Comparison of ENCODE assay signal across 13 cellular contexts in the genomic region with DNA sequence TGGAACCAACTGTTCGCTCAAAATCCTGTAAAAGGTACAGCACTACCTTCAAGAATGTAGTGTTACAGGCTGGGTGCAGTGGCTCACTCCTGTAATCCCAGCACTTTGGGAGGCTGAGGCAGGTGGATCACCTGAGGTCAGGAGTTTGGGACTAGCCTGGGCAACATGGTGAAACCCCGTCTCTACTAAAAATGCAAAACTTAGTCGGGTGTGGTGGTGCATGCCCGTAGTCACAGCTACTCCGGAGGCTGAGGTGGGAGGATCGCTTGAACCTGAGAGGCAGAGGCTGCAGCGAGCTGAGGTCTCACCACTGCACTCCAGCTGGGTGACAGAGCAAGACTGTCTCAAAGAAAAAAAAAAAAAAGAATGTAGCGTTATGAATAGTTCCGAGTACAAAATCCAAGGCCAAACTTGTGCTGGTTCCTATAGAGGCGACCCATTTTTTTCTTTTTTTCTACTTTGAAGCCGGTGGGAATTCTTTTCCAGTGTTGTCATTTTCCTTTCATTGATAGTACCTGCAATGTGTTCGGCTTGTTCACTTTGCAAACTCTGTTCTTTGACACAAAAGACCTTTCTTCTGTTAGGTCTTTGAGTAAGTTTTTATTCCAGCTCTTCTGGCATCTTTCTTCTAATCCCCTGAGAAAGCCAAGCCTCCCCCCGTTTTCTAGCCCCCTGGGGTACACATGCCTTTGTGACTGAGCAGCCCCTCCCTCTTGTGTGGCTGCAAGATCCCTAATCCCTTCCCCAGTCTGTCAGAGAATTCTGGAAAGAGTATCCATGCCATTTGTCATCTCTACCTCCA. TPM values are rescaled to one million over a fixed set of nuclear protein-coding genes. Genes with fewer than 3 reads are reported as not detected.
DNase-seq lines count a peak whose midpoint lies in the region; ATAC-seq, FAIRE-seq and TF ChIP-seq lines count a peak whose summit lies in the region.
"Had no signal": no experiment of that assay in that cellular context is flagged by ENCODE, and none has a peak within 500 bp of the region (broad histone marks: within the 10 kb centered on the region; RNA-seq: fewer than 3 reads in every experiment).

No MANE protein-coding gene starts in this region.

- FAIRE-seq in GM19239 (lab: Jason Lieb, UNC) = no peak

- WGBS in psoas muscle, 3 donors = 81 to 87% (median 87%) methylated on average over 13 of the region's 13 CpGs
- 54 to 62% methylated on average over 13 of the region's 13 CpGs for WGBS in body of pancreas, 2 donors

- H3K79me2 ChIP-seq in OCI-LY3 (ENCODE audit: low read length) = peaks cover 74% of the 10 kb centered on the region

- peak overlapping the region; percentile 100 for H3K27ac ChIP-seq in OCI-LY3 (ENCODE audit: low read length)
- H3K27ac ChIP-seq in effector memory CD4-positive, alpha-beta T cell (ENCODE audit: insufficient read depth, low read length, poor library complexity, severe bottlenecking) = peak overlapping the region; percentile 72
- H3K27ac ChIP-seq in psoas muscle = peak overlapping the region; percentile 77
- no peak overlapping the region for H3K27ac ChIP-seq in A673 (ENCODE audit: low read depth, low read length, poor library complexity, severe bottlenecking)
- peak overlapping the region in 2 of 4 donors; percentile 34 to 40 for H3K27ac ChIP-seq in body of pancreas

- H3K4me3 ChIP-seq in GM06990 (replicated peaks; ENCODE audit: low read depth, low read length) (peak overlapping the region; percentile 43), OCI-LY3 (ENCODE audit: low read length) (peak overlapping the region; percentile 47), psoas muscle (no peak overlapping the region), A673 (ENCODE audit: low read depth, low read length, poor library complexity, severe bottlenecking) (no peak overlapping the region), body of pancreas (no peak overlapping the region)
- H3K4me3 ChIP-seq in effector memory CD4-positive, alpha-beta T cell (ENCODE audit: insufficient read depth, low read depth, low read length, poor library complexity, severe bottlenecking) = no peak overlapping the region
- H3K4me3 ChIP-seq: breast epithelium, smooth muscle cell had no signal

- no peak for DNase-seq in GM06990 (ENCODE audit: extremely low read depth, insufficient read length)
- no peak for DNase-seq in effector memory CD4-positive, alpha-beta T cell
- no peak for DNase-seq in psoas muscle
- no peak for DNase-seq in GM19239 (ENCODE audit: insufficient read length, low spot score)
- DNase-seq in A673 (ENCODE audit: low spot score) = no peak
- DNase-seq in body of pancreas = no peak
- DNase-seq: activated CD4-positive, CD25-positive, alpha-beta regulatory T cell treated with anti-CD3 and anti-CD28 coated beads, Interleukin-2, amount 50 U/mL, for 72 hours; HFFc6; NCI-H1417 treated with DMSO at 0.1 percent for 48 hours had no signal

- peak overlapping the region; percentile 95 for H3K9ac ChIP-seq in OCI-LY3 (ENCODE audit: low read length)

- intact Hi-C loops in psoas muscle (cut with DNase I) (no loop called here), A673 (cut with micrococcal nuclease; ENCODE audit: unreplicated experiment) (no loop called here), body of pancreas (cut with DNase I) (no loop called here)

- H3K4me1 ChIP-seq in OCI-LY3 (ENCODE audit: low read length) (peaks cover 96% of the 10 kb centered on the region), psoas muscle (peaks cover 20% of the 10 kb centered on the region), A673 (ENCODE audit: insufficient read depth, low read length, poor library complexity, severe bottlenecking) (no peaks in the 10 kb centered on the region), body of pancreas (peaks cover 4% of the 10 kb centered on the region)
- H3K4me1 ChIP-seq in effector memory CD4-positive, alpha-beta T cell (ENCODE audit: control insufficient read depth, insufficient read depth, low read length, poor library complexity, severe bottlenecking) = peaks cover 55% of the 10 kb centered on the region
- H3K4me1 ChIP-seq: breast epithelium had no signal

- no peak for TF ChIP-seq POLR2A in body of pancreas (IDR thresholded peaks at IDR 0.05)

- POLR2A ChIA-PET in A673 (lab: Charles Lee; ENCODE audit: low non-redundant PET) = no interaction called here

- no peaks in the 10 kb centered on the region for H4K20me1 ChIP-seq in OCI-LY3 (ENCODE audit: insufficient read depth, low read length)

- no peak overlapping the region for H2AFZ ChIP-seq in OCI-LY3 (ENCODE audit: low read depth, low read length)

- BruUV-seq in A673 (replicated peaks; lab: Mats Ljungman, UMichigan) = no TSS peak

- ATAC-seq in psoas muscle (no peak), HG03460 (IDR thresholded peaks at IDR 0.05; ENCODE audit: unreplicated experiment) (no peak), body of pancreas (no peak)

- TF ChIP-seq CTCF in GM06990 (IDR thresholded peaks at IDR 0.05; ENCODE audit: insufficient read depth, low read length, poor library complexity, severe bottlenecking) = no peak
- no peak for TF ChIP-seq CTCF in OCI-LY3 (IDR thresholded peaks at IDR 0.05; ENCODE audit: low read depth, low read length)
- TF ChIP-seq CTCF in psoas muscle (IDR thresholded peaks at IDR 0.05) = no peak
- no peak for TF ChIP-seq CTCF in A673 (conservative IDR thresholded peaks at IDR 0.05; ENCODE audit: low read depth, low read length)
- TF ChIP-seq CTCF in body of pancreas (IDR thresholded peaks at IDR 0.05) = no peak

- peak overlapping the region; percentile 80 for H3K4me2 ChIP-seq in OCI-LY3 (ENCODE audit: low read length)
- H3K4me2 ChIP-seq: smooth muscle cell had no signal

- H3K9me3 ChIP-seq in OCI-LY3 (ENCODE audit: insufficient read depth, low read length) (no peaks in the 10 kb centered on the region), psoas muscle (no peaks in the 10 kb centered on the region), A673 (ENCODE audit: low read depth, low read length, poor library complexity, severe bottlenecking) (no peaks in the 10 kb centered on the region), body of pancreas (no peaks in the 10 kb centered on the region)
- H3K9me3 ChIP-seq in effector memory CD4-positive, alpha-beta T cell (ENCODE audit: control insufficient read depth, low read length) = no peaks in the 10 kb centered on the region
- H3K9me3 ChIP-seq: breast epithelium had no signal

- H3K27me3 ChIP-seq in GM06990 (replicated peaks; ENCODE audit: control insufficient read depth, insufficient read depth, low read length) (no peaks in the 10 kb centered on the region), OCI-LY3 (ENCODE audit: low read depth, low read length) (no peaks in the 10 kb centered on the region), psoas muscle (ENCODE audit: insufficient read depth in 3 of 3, low read length in 2 of 3) (no peaks in the 10 kb centered on the region), A673 (replicated peaks; ENCODE audit: insufficient read depth, low read depth, low read length, poor library complexity) (no peaks in the 10 kb centered on the region), body of pancreas (no peaks in the 10 kb centered on the region)
- no peaks in the 10 kb centered on the region for H3K27me3 ChIP-seq in effector memory CD4-positive, alpha-beta T cell (replicated peaks; ENCODE audit: control insufficient read depth, insufficient read depth, low read length, poor library complexity, severe bottlenecking)
- H3K27me3 ChIP-seq: breast epithelium had no signal

- CTCF ChIA-PET in A673 (lab: Charles Lee) = no interaction called here

- H3K36me3 ChIP-seq in GM06990 (ENCODE audit: control insufficient read depth, insufficient read depth, low read length) (peaks cover 27% of the 10 kb centered on the region), OCI-LY3 (replicated peaks; ENCODE audit: low read depth, low read length) (peaks cover 52% of the 10 kb centered on the region), psoas muscle (ENCODE audit: insufficient read depth in 1 of 2, low read depth in 1 of 2) (no peaks in the 10 kb centered on the region), A673 (ENCODE audit: insufficient read depth, low read length, poor library complexity, severe bottlenecking) (no peaks in the 10 kb centered on the region), body of pancreas (replicated peaks in 1 of 2; ENCODE audit: insufficient read depth in 1 of 2, low read depth in 2 of 2) (no peaks in the 10 kb centered on the region)
- peaks cover 26% of the 10 kb centered on the region for H3K36me3 ChIP-seq in effector memory CD4-positive, alpha-beta T cell (ENCODE audit: control insufficient read depth, insufficient read depth, low read length)
- H3K36me3 ChIP-seq: breast epithelium had no signal

RNA-seq across cellular contexts. Expression of gene INPP5D, which starts 25.1 kb away (rescaled TPM):
- total RNA-seq in psoas muscle (1 to 10 TPM; 2.8 to 4.2 (median 3.7) TPM), A673 (2021) (2.3 and 3.0 TPM in 2 replicates), body of pancreas (1 to 10 TPM in 1 of 2 donors, under 1 TPM in 1; 0.99 to 8.8 TPM)
- polyA plus RNA-seq in psoas muscle = 1 to 10 TPM; 1.2 to 2.4 (median 2.4) TPM

RNA-seq across cellular contexts. Expression of gene NEU2, which starts 52.8 kb away (rescaled TPM):
- total RNA-seq in psoas muscle (not detected), A673 (2021) (not detected in 2 replicates), body of pancreas (not detected)
- polyA plus RNA-seq in psoas muscle = not detected
- total RNA-seq: breast epithelium, HFFc6 had no signal
- polyA plus RNA-seq: smooth muscle cell had no signal

Comparison
In these comparisons a context has a peak if more than half of its experiments do, and no peak if none do; other contexts are left out.
1. H3K4me3 ChIP-seq: peak in GM06990 (single experiment) and OCI-LY3 (single experiment); none in effector memory CD4-positive, alpha-beta T cell (single experiment), psoas muscle (single experiment), A673 (single experiment) and body of pancreas (0 of 2).